In genomic region chr4:156971168-156971601, GRCh38 we compare ENCODE assay signal across 8 cellular contexts. TPM values are rescaled to one million over a fixed set of nuclear protein-coding genes. Genes with fewer than 3 reads are reported as not detected.
DNase-seq lines count a peak whose midpoint lies in the region; TF ChIP-seq lines count a peak whose summit lies in the region.

No MANE protein-coding gene starts in this region.

- intact Hi-C loops in uterus (cut with DNase I; ENCODE audit: low total_unique reads): no loop called here

- no peak for TF ChIP-seq POLR2A in uterus (IDR thresholded peaks at IDR 0.05)

- no peaks in the 10 kb centered on the region for H3K36me3 ChIP-seq in BE2C
- H3K36me3 ChIP-seq in uterus: no peaks in the 10 kb centered on the region

- no peak for TF ChIP-seq CTCF in BE2C (IDR thresholded peaks at IDR 0.05; ENCODE audit: low read depth, low read length)
- no peak for TF ChIP-seq CTCF in choroid plexus epithelial cell (conservative IDR thresholded peaks at IDR 0.05; ENCODE audit: low read depth, low read length)
- no peak for TF ChIP-seq CTCF in mesothelial cell of epicardium (IDR thresholded peaks at IDR 0.05; ENCODE audit: unreplicated experiment)
- no peak for TF ChIP-seq CTCF in uterus (IDR thresholded peaks at IDR 0.05)

- no peaks in the 10 kb centered on the region for H3K27me3 Mint-ChIP-seq in mesothelial cell of epicardium (ENCODE audit: low read depth)

- H3K27me3 ChIP-seq in BE2C (peaks cover 43% of the 10 kb centered on the region), uterus (no peaks in the 10 kb centered on the region)

- H3K9me3 ChIP-seq in BE2C (no peaks in the 10 kb centered on the region), uterus (no peaks in the 10 kb centered on the region)

- peak overlapping the region; percentile 89 to 95 for H3K27ac ChIP-seq in uterus

- H3K4me3 ChIP-seq in BE2C (ENCODE audit: low read depth, low read length) (peak overlapping the region; percentile 52), choroid plexus epithelial cell (ENCODE audit: low read depth, low read length) (peak overlapping the region; percentile 72), uterus (peak overlapping the region; percentile 69 to 70)

- peak overlapping the region; percentile 91 for H3K27ac Mint-ChIP-seq in mesothelial cell of epicardium

- H3K9me3 Mint-ChIP-seq in mesothelial cell of epicardium: no peaks in the 10 kb centered on the region

- H3K4me1 Mint-ChIP-seq in mesothelial cell of epicardium: peaks cover 72% of the 10 kb centered on the region

- H3K4me3 Mint-ChIP-seq in mesothelial cell of epicardium: peak overlapping the region; percentile 91

- H3K4me1 ChIP-seq in BE2C: no peaks in the 10 kb centered on the region; the same call in 1 of the 2 replicates
- H3K4me1 ChIP-seq in uterus: peaks cover 0 to 6% of the 10 kb centered on the region in 2 donors

- no peaks in the 10 kb centered on the region for H3K36me3 Mint-ChIP-seq in mesothelial cell of epicardium

- DNase-seq in BE2C (peak; percentile 6), HK-2 (ENCODE audit: unreplicated experiment) (peak; percentile 50), choroid plexus epithelial cell (ENCODE audit: low read depth) (no peak), mesothelial cell of epicardium (ENCODE audit: low spot score in 2 of 2, unreplicated experiment in 2 of 2) (peak; percentile 21 to 48), uterus (peak; percentile 32 to 57), NAMALWA (ENCODE audit: low spot score) (no peak), NCI-H774 (lab: John Stamatoyannopoulos, UW) (no peak), GM19240 (ENCODE audit: insufficient read length, low spot score) (no peak)

RNA-seq across cellular contexts. Expression of gene PDGFC, which starts 0.4 kb away (rescaled TPM):
- polyA plus RNA-seq in BE2C (2012; ENCODE audit: insufficient read depth, insufficient read length, low read depth): not detected
- total RNA-seq in mesothelial cell of epicardium (80.5 to 86.0 TPM (median 83.5 TPM) in 3 replicates), uterus (100 to 1,000 TPM in 1 of 4 donors, 10 to 100 TPM in 3; 22.5 to 103 (median 70.2) TPM)

Comparison
In these comparisons a context has a peak if more than half of its experiments do, and no peak if none do; other contexts are left out.
1. DNase-seq: peak in BE2C (single experiment), HK-2 (single experiment), mesothelial cell of epicardium (2 of 2) and uterus (2 of 2); none in choroid plexus epithelial cell (single experiment), NAMALWA (single experiment), NCI-H774 (single experiment) and GM19240 (single experiment).
2. Peak in every context shown above with its lines, with median percentiles within 50 percentile points of each other: H3K4me3 ChIP-seq.